Comparison of ENCODE assay signal across 8 cellular contexts in the genomic region with DNA sequence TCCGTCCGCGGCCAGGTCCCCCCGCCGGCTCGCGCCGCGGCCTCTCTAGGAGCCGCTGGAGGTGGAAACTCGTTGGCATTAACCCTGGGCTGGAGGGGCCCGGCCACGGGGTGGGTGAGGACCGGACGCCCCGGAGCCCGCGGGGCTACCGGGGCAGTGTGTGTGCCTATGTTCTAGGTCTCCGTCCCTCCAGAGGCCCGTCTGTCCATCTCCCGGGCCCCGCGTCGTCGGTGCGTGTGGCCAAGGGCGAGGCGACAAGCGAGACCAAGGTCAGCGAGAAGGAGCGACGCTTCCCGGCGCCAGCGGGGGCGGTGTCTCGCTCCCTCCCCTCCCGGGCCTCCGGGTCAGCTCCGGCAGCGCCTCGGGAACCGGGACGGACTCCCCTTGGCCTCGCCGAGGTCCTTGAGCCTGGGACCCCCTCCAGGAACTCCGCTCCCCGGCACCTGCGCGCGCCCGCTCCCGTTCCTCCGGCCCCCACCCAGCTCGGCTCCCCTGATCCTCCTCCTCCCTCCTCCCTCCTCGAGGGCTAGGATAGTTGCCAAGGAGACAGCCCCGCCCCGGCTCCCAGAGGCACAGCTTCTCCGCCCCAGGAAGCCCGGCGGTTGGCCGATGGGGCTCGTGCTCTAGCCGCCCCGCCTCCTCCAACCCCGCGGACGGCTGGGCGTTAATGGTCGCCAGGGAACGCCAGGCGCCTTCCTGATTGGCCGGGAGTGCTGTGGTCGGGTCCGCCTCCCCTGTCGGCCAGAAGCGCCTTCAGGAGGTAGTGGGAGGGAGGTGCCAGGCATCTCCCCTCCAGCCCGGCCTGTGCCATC. TPM values are rescaled to one million over a fixed set of nuclear protein-coding genes. Genes with fewer than 3 reads are reported as not detected.
A peak's percentile ranks its signal among the peaks of the same experiment; 100 is the strongest.
DNase-seq lines count a peak whose midpoint lies in the region; ATAC-seq, FAIRE-seq and TF ChIP-seq lines count a peak whose summit lies in the region.

No MANE protein-coding gene starts in this region.

- H3K27me3 ChIP-seq in adrenal gland (no peaks in the 10 kb centered on the region), heart right ventricle (no peaks in the 10 kb centered on the region), upper lobe of left lung (no peaks in the 10 kb centered on the region)

- peaks cover 7 to 13% of the 10 kb centered on the region in 2 donors for H3K4me1 ChIP-seq in adrenal gland (replicated peaks in 1 of 2)
- peaks cover 8 to 43% (median 38%) of the 10 kb centered on the region in 9 donors for H3K4me1 ChIP-seq in heart right ventricle
- H3K4me1 ChIP-seq in upper lobe of left lung, result peaks cover 11 to 45% (median 23%) of the 10 kb centered on the region in 4 donors

- peak overlapping the region; percentile 94 to 98 (median 95) for H3K27ac ChIP-seq in adrenal gland
- H3K27ac ChIP-seq in heart right ventricle, result peak overlapping the region; percentile 94 to 100 (median 99)
- H3K27ac ChIP-seq in upper lobe of left lung, result peak overlapping the region; percentile 96 to 99 (median 98)

- TF ChIP-seq CTCF in adrenal gland (IDR thresholded peaks at IDR 0.05) (peak in 5 of 6 experiments; percentile 14 to 53 (median 45)), heart right ventricle (IDR thresholded peaks at IDR 0.05) (peak in 6 of 9 donors; percentile 23 to 50 (median 33)), upper lobe of left lung (IDR thresholded peaks at IDR 0.05) (peak; percentile 20 to 70 (median 56))

- H3K4me3 ChIP-seq in adrenal gland (peak overlapping the region in 3 of 4 donors; percentile 35 to 86 (median 51)), heart right ventricle (peak overlapping the region; percentile 52 to 87 (median 71)), upper lobe of left lung (peak overlapping the region; percentile 54 to 93 (median 84))

- no peak for TF ChIP-seq EP300 in upper lobe of left lung (IDR thresholded peaks at IDR 0.05)

- ATAC-seq in HG02840 (IDR thresholded peaks at IDR 0.05; ENCODE audit: low FRiP score, unreplicated experiment) (peak; percentile 75), heart right ventricle (peak; percentile 92 to 97 (median 95)), upper lobe of left lung (ENCODE audit: low FRiP score in 2 of 2) (peak; percentile 96 to 97)

- no peaks in the 10 kb centered on the region for H3K9me3 ChIP-seq in adrenal gland (replicated peaks in 1 of 3)
- no peaks in the 10 kb centered on the region for H3K9me3 ChIP-seq in heart right ventricle
- H3K9me3 ChIP-seq in upper lobe of left lung, result no peaks in the 10 kb centered on the region

- peak; percentile 98 for FAIRE-seq in GM12892 (lab: Jason Lieb, UNC)

- 0% methylated on average over 71 to 79 of the region's 79 CpGs; no CpG with 5 or more reads in 2 of the 4 donors for WGBS in adrenal gland, 4 donors
- 1% methylated on average over 73 to 79 of the region's 79 CpGs for WGBS in heart right ventricle, 2 donors
- WGBS in upper lobe of left lung, 2 donors, result 0 to 1% methylated on average over 9 to 36 of the region's 79 CpGs

- DNase-seq in GM12892 (ENCODE audit: insufficient read length), result peak; percentile 97
- peak; percentile 86 for DNase-seq in NCI-H1436 treated with DMSO at 0.1 percent for 48 hours (lab: John Stamatoyannopoulos, UW)
- DNase-seq in T follicular helper cell (ENCODE audit: low read depth), result peak; percentile 75
- peak; percentile 98 to 99 (median 99) for DNase-seq in adrenal gland
- peak; percentile 98 to 99 for DNase-seq in heart right ventricle
- peak; percentile 94 to 100 (median 98) for DNase-seq in posterior cingulate gyrus
- DNase-seq in upper lobe of left lung, result peak; percentile 97 to 99

- intact Hi-C loops in adrenal gland (cut with DNase I), result loop anchor here (5.0 to 10.0 kb wide), 2 partner anchors 80 to 82 kb away; a partner anchor contains a TSS
- intact Hi-C loops in heart right ventricle (cut with DNase I), result loop anchor here in 7 of 10 donors (2.0 to 10.0 kb wide), 10 partner anchors 32 to 128 kb away; a partner anchor contains a TSS
- intact Hi-C loops in posterior cingulate gyrus (cut with DNase I), result loop anchor here (1.0 to 10.0 kb wide), 5 partner anchors 7 to 432 kb away; a partner anchor contains a TSS

- TF ChIP-seq POLR2A in GM12892 (IDR thresholded peaks at IDR 0.05; ENCODE audit: low read depth, low read length), result peak; percentile 17; the same call in 1 of the 2 replicates
- peak; percentile 42 to 71 for TF ChIP-seq POLR2A in adrenal gland (IDR thresholded peaks at IDR 0.05)
- TF ChIP-seq POLR2A in upper lobe of left lung (IDR thresholded peaks at IDR 0.05), result peak in 3 of 4 donors; percentile 68 to 87 (median 76)

- peaks cover 0 to 7% of the 10 kb centered on the region in 2 donors for H3K36me3 ChIP-seq in adrenal gland (replicated peaks in 1 of 2)
- H3K36me3 ChIP-seq in heart right ventricle, result peaks cover 0 to 34% (median 8%) of the 10 kb centered on the region in 9 donors
- peaks cover 0 to 29% (median 12%) of the 10 kb centered on the region in 4 donors for H3K36me3 ChIP-seq in upper lobe of left lung

RNA-seq across cellular contexts. Expression of a gene that starts 0.7 kb away (rescaled TPM):
- polyA plus RNA-seq in GM12892 (2012; ENCODE audit: missing spikeins), result 10.6 TPM
- total RNA-seq in adrenal gland, result 10 to 100 TPM; 23.2 to 53.0 (median 30.9) TPM
- polyA plus RNA-seq in adrenal gland, result 100 to 1,000 TPM in 1 of 3 donors, 10 to 100 TPM in 1, 1 to 10 TPM in 1; 8.7 to 103 (median 55.6) TPM
- total RNA-seq in heart right ventricle, result 10 to 100 TPM; 36.0 to 71.7 (median 43.3) TPM
- 10 to 100 TPM; 51.8 to 75.1 TPM for polyA plus RNA-seq in heart right ventricle
- 10 to 100 TPM; 27.3 to 58.7 (median 34.8) TPM for total RNA-seq in upper lobe of left lung

RNA-seq across cellular contexts. Expression of a gene that starts 7.6 kb away (rescaled TPM):
- polyA plus RNA-seq in GM12892 (2012; ENCODE audit: missing spikeins), result 4.3 TPM
- total RNA-seq in adrenal gland (10 to 100 TPM; 10.4 to 19.9 (median 15.7) TPM), heart right ventricle (10 to 100 TPM in 7 of 10 donors, 1 to 10 TPM in 3; 8.5 to 14.3 (median 10.7) TPM), upper lobe of left lung (10 to 100 TPM; 11.0 to 15.5 (median 11.5) TPM)
- polyA plus RNA-seq in adrenal gland (1 to 10 TPM; 7.7 to 9.3 (median 8.4) TPM), heart right ventricle (1 to 10 TPM; 8.5 to 9.2 TPM)

RNA-seq across cellular contexts. Expression of a gene that starts 31.1 kb away (rescaled TPM):
- 3.1 TPM for polyA plus RNA-seq in GM12892 (2012; ENCODE audit: missing spikeins)
- total RNA-seq in adrenal gland (10 to 100 TPM in 3 of 8 donors, 1 to 10 TPM in 5; 5.1 to 15.0 (median 9.8) TPM), heart right ventricle (10 to 100 TPM in 5 of 10 donors, 1 to 10 TPM in 5; 6.3 to 15.3 (median 10.3) TPM), upper lobe of left lung (10 to 100 TPM in 4 of 6 donors, 1 to 10 TPM in 2; 7.6 to 18.9 (median 10.6) TPM)
- polyA plus RNA-seq in adrenal gland (1 to 10 TPM; 3.6 to 9.7 (median 5.9) TPM), heart right ventricle (10 to 100 TPM in 1 of 2 donors, 1 to 10 TPM in 1; 5.6 to 11.7 TPM)

RNA-seq across cellular contexts. Expression of a gene that starts 44.5 kb away (rescaled TPM):
- polyA plus RNA-seq in GM12892 (2012; ENCODE audit: missing spikeins), result 4.9 TPM
- 10 to 100 TPM; 10.3 to 33.2 (median 18.2) TPM for total RNA-seq in adrenal gland
- 10 to 100 TPM; 16.4 to 43.4 (median 33.9) TPM for polyA plus RNA-seq in adrenal gland
- 10 to 100 TPM in 7 of 10 donors, 1 to 10 TPM in 3; 6.3 to 16.2 (median 12.4) TPM for total RNA-seq in heart right ventricle
- polyA plus RNA-seq in heart right ventricle, result 10 to 100 TPM in 1 of 2 donors, 1 to 10 TPM in 1; 9.3 to 23.8 TPM
- total RNA-seq in upper lobe of left lung, result 10 to 100 TPM; 15.0 to 34.6 (median 18.8) TPM

RNA-seq across cellular contexts. Expression of a gene that starts 54.5 kb away (rescaled TPM):
- polyA plus RNA-seq in GM12892 (2012; ENCODE audit: missing spikeins), result 47.8 TPM
- 10 to 100 TPM in 1 of 8 donors, 1 to 10 TPM in 7; 3.0 to 14.7 (median 5.0) TPM for total RNA-seq in adrenal gland
- 10 to 100 TPM in 1 of 3 donors, 1 to 10 TPM in 2; 2.1 to 10.6 (median 2.6) TPM for polyA plus RNA-seq in adrenal gland
- 10 to 100 TPM in 1 of 10 donors, 1 to 10 TPM in 7, under 1 TPM in 2; 0.79 to 18.2 (median 1.9) TPM for total RNA-seq in heart right ventricle
- 1 to 10 TPM in 1 of 2 donors, under 1 TPM in 1; 0.52 to 1.2 TPM for polyA plus RNA-seq in heart right ventricle
- 100 to 1,000 TPM in 1 of 6 donors, 10 to 100 TPM in 5; 22.8 to 138 (median 67.0) TPM for total RNA-seq in upper lobe of left lung

Comparison
In these comparisons a context has a peak if more than half of its experiments do, and no peak if none do; other contexts are left out.
1. Peak in every context shown above with its lines: DNase-seq, ATAC-seq, H3K4me3 ChIP-seq and H3K27ac ChIP-seq.
2. POLR2A ChIP-seq: peak in every context shown above with its lines; median percentile 76 in upper lobe of left lung; 56 in adrenal gland; 17 in GM12892.